ENCODE assay signal across 22 cellular contexts in genomic region chr22:26801449-26801848, GRCh38.
A peak's percentile ranks its signal among the peaks of the same experiment; 100 is the strongest.
DNase-seq lines count a peak whose midpoint lies in the region; ATAC-seq, FAIRE-seq and TF ChIP-seq lines count a peak whose summit lies in the region.
"Had no signal": no experiment of that assay in that cellular context is flagged by ENCODE, and none has a peak within 500 bp of the region (broad histone marks: within the 10 kb centered on the region; RNA-seq: fewer than 3 reads in every experiment).

No MANE protein-coding gene starts in this region.

- no peak overlapping the region for H3K9ac ChIP-seq in HepG2 (ENCODE audit: insufficient read depth, low read depth, low read length)
- H3K9ac ChIP-seq in K562 (ENCODE audit: insufficient read depth in 1 of 2, low read depth in 2 of 2, low read length in 2 of 2) = no peak overlapping the region
- H3K9ac ChIP-seq: BLaER1 treated with 17β-estradiol and CSF1 and Interleukin-3, amounts not matched to agents 10 nM and 100 nM had no signal

- no peak overlapping the region for H3K4me3 ChIP-seq in HepG2 (replicated peaks in 1 of 3; ENCODE audit: insufficient read depth in 1 of 3, low read depth in 2 of 3, low read length in 3 of 3)
- no peak overlapping the region for H3K4me3 ChIP-seq in right lobe of liver
- no peak overlapping the region for H3K4me3 ChIP-seq in K562
- no peak overlapping the region for H3K4me3 ChIP-seq in osteoblast (ENCODE audit: insufficient read depth, low read length)
- H3K4me3 ChIP-seq: BLaER1 treated with 17β-estradiol and CSF1 and Interleukin-3, amounts not matched to agents 10 nM and 100 nM; GM23338; HAP-1 had no signal

- H4K20me1 ChIP-seq in HepG2 (ENCODE audit: insufficient read depth, low read length) (no peaks in the 10 kb centered on the region), K562 (replicated peaks; ENCODE audit: control insufficient read depth, insufficient read depth, low read length) (no peaks in the 10 kb centered on the region), osteoblast (ENCODE audit: insufficient read depth, low read length) (no peaks in the 10 kb centered on the region)
- H4K20me1 ChIP-seq: BLaER1 treated with 17β-estradiol and CSF1 and Interleukin-3, amounts not matched to agents 10 nM and 100 nM had no signal

- H3K36me3 ChIP-seq in HepG2 (replicated peaks in 1 of 2; ENCODE audit: control insufficient read depth in 1 of 2, insufficient read depth in 2 of 2, low read length in 2 of 2) = no peaks in the 10 kb centered on the region
- no peaks in the 10 kb centered on the region for H3K36me3 ChIP-seq in right lobe of liver
- no peaks in the 10 kb centered on the region for H3K36me3 ChIP-seq in K562 (ENCODE audit: control insufficient read depth, insufficient read depth, low read length)
- no peaks in the 10 kb centered on the region for H3K36me3 ChIP-seq in osteoblast (ENCODE audit: insufficient read depth, low read length)
- H3K36me3 ChIP-seq: BE2C; BLaER1 treated with 17β-estradiol and CSF1 and Interleukin-3, amounts not matched to agents 10 nM and 100 nM; HAP-1 had no signal

- TF ChIP-seq CTCF in HepG2 (CRISPR knock-in tag; IDR thresholded peaks at IDR 0.05) (no peak), right lobe of liver (IDR thresholded peaks at IDR 0.05) (no peak), K562 (IDR thresholded peaks at IDR 0.05 in 2 of 3, conservative IDR thresholded peaks at IDR 0.05 in 1 of 3; ENCODE audit: insufficient read depth in 2 of 3, low read depth in 1 of 3, low read length in 3 of 3) (no peak), osteoblast (IDR thresholded peaks at IDR 0.05; ENCODE audit: extremely low read depth, low read depth, low read length) (no peak)

- H3K27me3 ChIP-seq in HepG2 (ENCODE audit: control insufficient read depth in 1 of 2, insufficient read depth in 2 of 2, low read length in 2 of 2) (peaks cover 3 to 25% of the 10 kb centered on the region in 2 experiments; a peak in 2 of 5 replicates), right lobe of liver (no peaks in the 10 kb centered on the region), K562 (ENCODE audit: control insufficient read depth in 2 of 2, insufficient read depth in 2 of 2, low read length in 2 of 2) (peaks cover 2 to 23% of the 10 kb centered on the region in 2 experiments; a peak in 1 of 5 replicates), osteoblast (ENCODE audit: insufficient read depth, low read length) (peaks cover 12% of the 10 kb centered on the region)
- H3K27me3 ChIP-seq: BE2C; BLaER1 treated with 17β-estradiol and CSF1 and Interleukin-3, amounts not matched to agents 10 nM and 100 nM had no signal

- H2AFZ ChIP-seq in HepG2 (ENCODE audit: low read length) = no peak overlapping the region
- H2AFZ ChIP-seq in K562 (ENCODE audit: low read depth, low read length) = no peak overlapping the region
- no peak overlapping the region for H2AFZ ChIP-seq in osteoblast (ENCODE audit: low read length)

- DNase-seq in HepG2 (ENCODE audit: low spot score) (no peak), right lobe of liver (no peak), K562 (ENCODE audit: extremely low read depth in 1 of 4, low spot score in 3 of 4) (no peak), osteoblast (ENCODE audit: insufficient read length, low spot score, missing footprints) (peak; percentile 73)
- DNase-seq: ACHN; AML-193; BE2C; CD4-positive, alpha-beta T cell; CD8-positive, alpha-beta memory T cell; DMS53; DMS79 treated with DMSO at 0.1 percent for 48 hours; GF-D8 had no signal

- no peaks in the 10 kb centered on the region for H3K4me1 ChIP-seq in HepG2 (ENCODE audit: insufficient read depth, low read length)
- H3K4me1 ChIP-seq in right lobe of liver = no peaks in the 10 kb centered on the region
- H3K4me1 ChIP-seq in K562 (replicated peaks in 1 of 2; ENCODE audit: control insufficient read depth in 2 of 2, insufficient read depth in 2 of 2, low read length in 2 of 2) = peaks cover 0 to 3% of the 10 kb centered on the region in 2 experiments; a peak in 2 of 5 replicates
- H3K4me1 ChIP-seq in osteoblast (ENCODE audit: insufficient read depth, low read length) = peaks cover 4% of the 10 kb centered on the region
- H3K4me1 ChIP-seq: HAP-1 had no signal

- H3K9me1 ChIP-seq in K562 (ENCODE audit: control insufficient read depth, insufficient read depth, low read length) = no peaks in the 10 kb centered on the region

- no peak for TF ChIP-seq POLR2A in HepG2 (IDR thresholded peaks at IDR 0.05; ENCODE audit: insufficient read depth in 1 of 2, low read depth in 2 of 2, low read length in 2 of 2)
- TF ChIP-seq POLR2A in right lobe of liver (IDR thresholded peaks at IDR 0.05) = no peak
- TF ChIP-seq POLR2A in K562 (conservative IDR thresholded peaks at IDR 0.05) = no peak

- CTCF ChIA-PET in HepG2 (lab: Yijun Ruan, JAX; ENCODE audit: low intra/inter-chr PET ratio, low total read pairs) (no interaction called here), K562 (lab: Yijun Ruan, JAX; ENCODE audit: low intra/inter-chr PET ratio) (no interaction called here)

- in situ Hi-C loops in HepG2 (cut with HindIII; ENCODE audit: extremely low pct_ligation_motif_present, low pct_unique_long_range_greater_than_20kb) (no loop called here), K562 (cut with MboI) (no loop called here)

- TF ChIP-seq RAD21 in HepG2 (CRISPR knock-in tag; IDR thresholded peaks at IDR 0.05) (no peak), K562 (CRISPR knock-in tag; conservative IDR thresholded peaks at IDR 0.05 in 1 of 2, IDR thresholded peaks at IDR 0.05 in 1 of 2) (no peak)

- H3K27ac ChIP-seq in HepG2 (ENCODE audit: extremely low read length, insufficient read depth, low read length) (no peak overlapping the region), right lobe of liver (no peak overlapping the region), K562 (ENCODE audit: extremely low read depth, low read depth, low read length) (no peak overlapping the region), osteoblast (ENCODE audit: low read depth, low read length) (no peak overlapping the region)
- H3K27ac ChIP-seq: 22Rv1; BLaER1 treated with 17β-estradiol and CSF1 and Interleukin-3, amounts not matched to agents 10 nM and 100 nM had no signal

- FAIRE-seq in HepG2 (lab: Jason Lieb, UNC) (no peak), K562 (lab: Jason Lieb, UNC) (no peak)
- FAIRE-seq: A204.1, GM12891, GM18507, H54 had no signal

- H3K9me3 ChIP-seq in HepG2 (ENCODE audit: low read length) (no peaks in the 10 kb centered on the region), right lobe of liver (no peaks in the 10 kb centered on the region), K562 (replicated peaks; ENCODE audit: control insufficient read depth, insufficient read depth, low read depth, low read length) (no peaks in the 10 kb centered on the region), osteoblast (ENCODE audit: low read depth, low read length) (no peaks in the 10 kb centered on the region)
- H3K9me3 ChIP-seq: BE2C; BLaER1 treated with 17β-estradiol and CSF1 and Interleukin-3, amounts not matched to agents 10 nM and 100 nM; HAP-1 had no signal

- TF ChIP-seq EP300 in HepG2 (IDR thresholded peaks at IDR 0.05; ENCODE audit: low read depth in 2 of 2, low read length in 2 of 2) (no peak), HepG2 (CRISPR knock-in tag; IDR thresholded peaks at IDR 0.05; ENCODE audit: borderline replicate concordance) (no peak), K562 (IDR thresholded peaks at IDR 0.05; ENCODE audit: low read length) (no peak)

- no peak for ATAC-seq in HepG2
- no peak for ATAC-seq in right lobe of liver
- no peak for ATAC-seq in K562
- no peak for ATAC-seq in GM21515 (IDR thresholded peaks at IDR 0.05; ENCODE audit: unreplicated experiment)
- ATAC-seq in GM19463 (IDR thresholded peaks at IDR 0.05; ENCODE audit: unreplicated experiment) = no peak

- H3K79me2 ChIP-seq in HepG2 (ENCODE audit: insufficient read depth, low read length) (no peaks in the 10 kb centered on the region), K562 (ENCODE audit: control insufficient read depth, insufficient read depth, low read length) (no peaks in the 10 kb centered on the region), osteoblast (ENCODE audit: insufficient read depth, low read length) (no peaks in the 10 kb centered on the region)

- WGBS in HepG2 (ENCODE audit: low lambda C conversion rate) = 5% methylated on average over 1 of the region's 1 CpG
- WGBS in right lobe of liver (ENCODE audit: insufficient coverage, low coverage, low lambda C conversion rate, missing lambda C conversion rate) = 29% methylated on average over 1 of the region's 1 CpG
- 0% methylated on average over 1 of the region's 1 CpG for WGBS in K562 (ENCODE audit: insufficient coverage, low coverage, missing lambda C conversion rate)

- BruUV-seq in HepG2 (replicated peaks; lab: Mats Ljungman, UMichigan) (no TSS peak), K562 (replicated peaks; lab: Mats Ljungman, UMichigan) (no TSS peak)

- intact Hi-C loops in HepG2 (cut with micrococcal nuclease; ENCODE audit: unreplicated experiment) = no loop called here
- intact Hi-C loops in right lobe of liver (cut with DNase I) = no loop called here
- intact Hi-C loops in K562 (cut with micrococcal nuclease) = no loop called here

- H3K4me2 ChIP-seq in HepG2 (ENCODE audit: low read depth, low read length) (no peak overlapping the region), K562 (ENCODE audit: insufficient read depth, low read length) (no peak overlapping the region), osteoblast (ENCODE audit: insufficient read depth, low read length) (no peak overlapping the region)
- H3K4me2 ChIP-seq: BLaER1 treated with 17β-estradiol and CSF1 and Interleukin-3, amounts not matched to agents 10 nM and 100 nM; GM23338 had no signal

- POLR2A ChIA-PET in HepG2 (lab: Yijun Ruan, JAX) (no interaction called here), K562 (lab: Yijun Ruan, JAX) (no interaction called here)

TF ChIP-seq in HepG2, 621 proteins besides CTCF, POLR2A, EP300 and RAD21 (continues in another document):
- peak; percentile 14; the same call in 1 of the 2 replicates for TF ChIP-seq ZNF768 (CRISPR knock-in tag; IDR thresholded peaks at IDR 0.05)

TF ChIP-seq in K562, 482 proteins besides CTCF, POLR2A, EP300 and RAD21 (continues in another document):
- TF ChIP-seq RCOR1 (IDR thresholded peaks at IDR 0.05; ENCODE audit: borderline replicate concordance in 1 of 2, low read depth in 2 of 2, low read length in 2 of 2) (0 out of 4 replicates have a peak, but pooled peaks of 1 of the 2 experiments have one; percentile 9), ZNF57 (CRISPR knock-in tag; IDR thresholded peaks at IDR 0.05) (no peak), USF1 (CRISPR knock-in tag; IDR thresholded peaks at IDR 0.05) (no peak), RFX7 (CRISPR knock-in tag; IDR thresholded peaks at IDR 0.05) (no peak), RBM25 (IDR thresholded peaks at IDR 0.05; ENCODE audit: low read depth, low read length, severe bottlenecking) (peak; percentile 91)

Comparison
In these comparisons a context has a peak if more than half of its experiments do, and no peak if none do; other contexts are left out.
1. Of the 241 proteins assayed by ChIP-seq in both HepG2 and K562: peak only in HepG2: none; only in K562: ADNP and ZFP36; in both: none; in neither: 238; mixed calls (peak in some experiments, not most) for 1.